7 cellular contexts compared by ENCODE assay signal in the genomic region with DNA sequence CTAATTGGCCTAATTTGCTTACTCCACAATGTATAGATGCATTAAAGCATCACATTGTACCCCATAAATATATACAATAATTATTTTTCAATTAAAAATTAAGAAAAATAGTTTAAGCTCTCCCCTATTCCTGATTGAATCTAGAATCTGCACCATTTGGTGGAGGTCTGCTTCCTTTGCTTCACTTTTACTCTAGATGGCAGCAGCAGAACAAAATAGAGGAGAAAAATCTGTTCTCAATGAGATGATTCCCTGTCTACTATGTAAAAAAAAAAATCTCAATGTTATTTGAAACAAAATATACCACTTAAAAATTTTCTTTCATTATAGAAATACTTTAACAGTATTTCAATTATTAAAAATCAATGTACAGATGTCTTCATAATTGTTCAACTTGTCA.
DNase-seq lines count a peak whose midpoint lies in the region; ATAC-seq, FAIRE-seq and TF ChIP-seq lines count a peak whose summit lies in the region.

No MANE protein-coding gene starts in this region.

- H3K4me3 ChIP-seq in K562: no peak overlapping the region
- no peak overlapping the region for H3K4me3 ChIP-seq in neural progenitor cell

- H3K9me3 ChIP-seq in K562 (replicated peaks; ENCODE audit: control insufficient read depth, insufficient read depth, low read depth, low read length) (no peaks in the 10 kb centered on the region), neural progenitor cell (ENCODE audit: low read depth) (no peaks in the 10 kb centered on the region)

- no peaks in the 10 kb centered on the region for H3K9me3 Mint-ChIP-seq in neural progenitor cell

- CTCF ChIA-PET in K562 (lab: Yijun Ruan, JAX; ENCODE audit: low intra/inter-chr PET ratio): no interaction called here

- H3F3A ChIP-seq in neural progenitor cell (ENCODE audit: low read depth): peaks cover 8% of the 10 kb centered on the region

- intact Hi-C loops in K562 (cut with micrococcal nuclease): loop anchor here (10.0 kb wide), 3 partner anchors 182 to 1882 kb away; a partner anchor contains a TSS

- H4K20me1 ChIP-seq in K562 (replicated peaks; ENCODE audit: control insufficient read depth, insufficient read depth, low read length): no peaks in the 10 kb centered on the region
- no peaks in the 10 kb centered on the region for H4K20me1 ChIP-seq in neural progenitor cell (ENCODE audit: low read depth)

- ATAC-seq in K562 (peak; percentile 69; the same call in 2 of the 3 replicates), HG03135 (IDR thresholded peaks at IDR 0.05; ENCODE audit: unreplicated experiment) (no peak), GM19328 (IDR thresholded peaks at IDR 0.05; ENCODE audit: unreplicated experiment) (no peak)

- FAIRE-seq in K562 (lab: Jason Lieb, UNC): no peak

- DNase-seq in GM13977 (ENCODE audit: low spot score) (no peak), NCI-H1417 (lab: John Stamatoyannopoulos, UW) (peak; percentile 17 to 81 (median 29)), K562 (ENCODE audit: extremely low read depth in 1 of 4, low spot score in 3 of 4) (peak in 2 of 4 experiments; percentile 14 to 15), neural progenitor cell (ENCODE audit: low spot score) (peak; percentile 34)
- no peak for DNase-seq in stimulated activated CD8-positive, alpha-beta memory T cell treated with anti-CD3 and anti-CD28 coated beads, Interleukin-4, amount 100 ng/mL, for 48 hours

- H3K4me1 ChIP-seq in K562 (replicated peaks in 1 of 2; ENCODE audit: control insufficient read depth in 2 of 2, insufficient read depth in 2 of 2, low read length in 2 of 2): no peaks in the 10 kb centered on the region
- H3K4me1 ChIP-seq in neural progenitor cell: peaks cover 12% of the 10 kb centered on the region

- H3K27me3 Mint-ChIP-seq in neural progenitor cell (ENCODE audit: insufficient read depth, low read depth): peaks cover 2% of the 10 kb centered on the region

- no peak for TF ChIP-seq POLR2A in K562 (conservative IDR thresholded peaks at IDR 0.05)

- no peak overlapping the region for H3K27ac Mint-ChIP-seq in neural progenitor cell

- H3K36me3 Mint-ChIP-seq in neural progenitor cell: no peaks in the 10 kb centered on the region

- H3K4me2 ChIP-seq in K562 (ENCODE audit: insufficient read depth, low read length): no peak overlapping the region
- H3K4me2 ChIP-seq in neural progenitor cell: no peak overlapping the region

- in situ Hi-C loops in GM13977 (cut with MboI; ENCODE audit: low pct_unique_long_range_greater_than_20kb, low sequenced_read_pairs, unreplicated experiment) (no loop called here), K562 (cut with MboI) (loop anchor here (25.0 kb wide), 1 partner anchor 1884 kb away; no protein-coding TSS in a partner anchor)

- POLR2A ChIA-PET in K562 (lab: Yijun Ruan, JAX): no interaction called here

- H3K27me3 ChIP-seq in K562 (ENCODE audit: control insufficient read depth in 2 of 2, insufficient read depth in 2 of 2, low read length in 2 of 2): no peaks in the 10 kb centered on the region
- no peaks in the 10 kb centered on the region for H3K27me3 ChIP-seq in neural progenitor cell

- H3K27ac ChIP-seq in K562 (ENCODE audit: extremely low read depth, low read depth, low read length) (no peak overlapping the region), neural progenitor cell (no peak overlapping the region)

- H3K9ac ChIP-seq in K562 (ENCODE audit: insufficient read depth in 1 of 2, low read depth in 2 of 2, low read length in 2 of 2) (no peak overlapping the region), neural progenitor cell (no peak overlapping the region)

- H3K79me2 ChIP-seq in K562 (ENCODE audit: control insufficient read depth, insufficient read depth, low read length): no peaks in the 10 kb centered on the region
- H3K79me2 ChIP-seq in neural progenitor cell (ENCODE audit: low read depth): no peaks in the 10 kb centered on the region

- H2AFZ ChIP-seq in K562 (ENCODE audit: low read depth, low read length): no peak overlapping the region
- no peak overlapping the region for H2AFZ ChIP-seq in neural progenitor cell (replicated peaks)

- peak; percentile 61 to 63 for TF ChIP-seq RAD21 in K562 (CRISPR knock-in tag; conservative IDR thresholded peaks at IDR 0.05 in 1 of 2, IDR thresholded peaks at IDR 0.05 in 1 of 2)

- no peak overlapping the region for H3K4me3 Mint-ChIP-seq in neural progenitor cell

- TF ChIP-seq CTCF in GM13977 (IDR thresholded peaks at IDR 0.05; ENCODE audit: extremely low read depth, insufficient read depth, missing control alignments) (peak; percentile 43), K562 (IDR thresholded peaks at IDR 0.05 in 2 of 3, conservative IDR thresholded peaks at IDR 0.05 in 1 of 3; ENCODE audit: insufficient read depth in 2 of 3, low read depth in 1 of 3, low read length in 3 of 3) (peak; percentile 36 to 64 (median 38); a peak in 4 of 6 replicates), neural progenitor cell (IDR thresholded peaks at IDR 0.05) (peak; percentile 65)

- H3K9me1 ChIP-seq in K562 (ENCODE audit: control insufficient read depth, insufficient read depth, low read length): no peaks in the 10 kb centered on the region

- H3K36me3 ChIP-seq in K562 (ENCODE audit: control insufficient read depth, insufficient read depth, low read length): no peaks in the 10 kb centered on the region
- H3K36me3 ChIP-seq in neural progenitor cell: no peaks in the 10 kb centered on the region

- TF ChIP-seq EP300 in K562 (IDR thresholded peaks at IDR 0.05; ENCODE audit: low read length): no peak

- BruUV-seq in K562 (replicated peaks; lab: Mats Ljungman, UMichigan): no TSS peak

- H3K4me1 Mint-ChIP-seq in neural progenitor cell: peaks cover 6% of the 10 kb centered on the region

TF ChIP-seq in K562, 482 proteins besides CTCF, POLR2A, EP300 and RAD21:
- TF ChIP-seq ZNF780A (CRISPR knock-in tag; IDR thresholded peaks at IDR 0.05) (no peak), ZNF133 (CRISPR knock-in tag; IDR thresholded peaks at IDR 0.05) (no peak), HDGF (IDR thresholded peaks at IDR 0.05) (no peak), SMC3 (conservative IDR thresholded peaks at IDR 0.05; ENCODE audit: insufficient read depth, low read depth, low read length) (peak; percentile 43), RAD51 (IDR thresholded peaks at IDR 0.05; ENCODE audit: borderline replicate concordance, low read depth) (no peak)
- TF ChIP-seq, protein P1, sequence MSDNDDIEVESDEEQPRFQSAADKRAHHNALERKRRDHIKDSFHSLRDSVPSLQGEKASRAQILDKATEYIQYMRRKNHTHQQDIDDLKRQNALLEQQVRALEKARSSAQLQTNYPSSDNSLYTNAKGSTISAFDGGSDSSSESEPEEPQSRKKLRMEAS (CRISPR knock-in tag; IDR thresholded peaks at IDR 0.05): no peak
- TF ChIP-seq, protein P2, sequence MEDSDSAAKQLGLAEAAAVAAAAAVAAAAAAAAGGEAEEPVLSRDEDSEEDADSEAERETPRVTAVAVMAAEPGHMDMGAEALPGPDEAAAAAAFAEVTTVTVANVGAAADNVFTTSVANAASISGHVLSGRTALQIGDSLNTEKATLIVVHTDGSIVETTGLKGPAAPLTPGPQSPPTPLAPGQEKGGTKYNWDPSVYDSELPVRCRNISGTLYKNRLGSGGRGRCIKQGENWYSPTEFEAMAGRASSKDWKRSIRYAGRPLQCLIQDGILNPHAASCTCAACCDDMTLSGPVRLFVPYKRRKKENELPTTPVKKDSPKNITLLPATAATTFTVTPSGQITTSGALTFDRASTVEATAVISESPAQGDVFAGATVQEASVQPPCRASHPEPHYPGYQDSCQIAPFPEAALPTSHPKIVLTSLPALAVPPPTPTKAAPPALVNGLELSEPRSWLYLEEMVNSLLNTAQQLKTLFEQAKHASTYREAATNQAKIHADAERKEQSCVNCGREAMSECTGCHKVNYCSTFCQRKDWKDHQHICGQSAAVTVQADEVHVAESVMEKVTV (CRISPR knock-in tag; IDR thresholded peaks at IDR 0.05): 0 out of 2 replicates have a peak, but pooled peaks have one; percentile 23

Comparison
In these comparisons a context has a peak if more than half of its experiments do, and no peak if none do; other contexts are left out.
1. DNase-seq: peak in NCI-H1417 (3 of 3) and neural progenitor cell (single experiment); none in GM13977 (single experiment) and stimulated activated CD8-positive, alpha-beta memory T cell treated with anti-CD3 and anti-CD28 coated beads, Interleukin-4, amount 100 ng/mL, for 48 hours (single experiment).
2. Peak in every context shown above with its lines, with median percentiles within 50 percentile points of each other: CTCF ChIP-seq.